Comparison of ENCODE assay signal across 1 cellular context in genomic region chr17:72603346-72604242, GRCh38.
A peak's percentile ranks its signal among the peaks of the same experiment; 100 is the strongest.
TF ChIP-seq lines count a peak whose summit lies in the region.

No MANE protein-coding gene starts in this region.

TF ChIP-seq in GM12878, 131 proteins besides CTCF, POLR2A, EP300 and RAD21 (continued from another document and continues in another):
- TF ChIP-seq, protein P1, sequence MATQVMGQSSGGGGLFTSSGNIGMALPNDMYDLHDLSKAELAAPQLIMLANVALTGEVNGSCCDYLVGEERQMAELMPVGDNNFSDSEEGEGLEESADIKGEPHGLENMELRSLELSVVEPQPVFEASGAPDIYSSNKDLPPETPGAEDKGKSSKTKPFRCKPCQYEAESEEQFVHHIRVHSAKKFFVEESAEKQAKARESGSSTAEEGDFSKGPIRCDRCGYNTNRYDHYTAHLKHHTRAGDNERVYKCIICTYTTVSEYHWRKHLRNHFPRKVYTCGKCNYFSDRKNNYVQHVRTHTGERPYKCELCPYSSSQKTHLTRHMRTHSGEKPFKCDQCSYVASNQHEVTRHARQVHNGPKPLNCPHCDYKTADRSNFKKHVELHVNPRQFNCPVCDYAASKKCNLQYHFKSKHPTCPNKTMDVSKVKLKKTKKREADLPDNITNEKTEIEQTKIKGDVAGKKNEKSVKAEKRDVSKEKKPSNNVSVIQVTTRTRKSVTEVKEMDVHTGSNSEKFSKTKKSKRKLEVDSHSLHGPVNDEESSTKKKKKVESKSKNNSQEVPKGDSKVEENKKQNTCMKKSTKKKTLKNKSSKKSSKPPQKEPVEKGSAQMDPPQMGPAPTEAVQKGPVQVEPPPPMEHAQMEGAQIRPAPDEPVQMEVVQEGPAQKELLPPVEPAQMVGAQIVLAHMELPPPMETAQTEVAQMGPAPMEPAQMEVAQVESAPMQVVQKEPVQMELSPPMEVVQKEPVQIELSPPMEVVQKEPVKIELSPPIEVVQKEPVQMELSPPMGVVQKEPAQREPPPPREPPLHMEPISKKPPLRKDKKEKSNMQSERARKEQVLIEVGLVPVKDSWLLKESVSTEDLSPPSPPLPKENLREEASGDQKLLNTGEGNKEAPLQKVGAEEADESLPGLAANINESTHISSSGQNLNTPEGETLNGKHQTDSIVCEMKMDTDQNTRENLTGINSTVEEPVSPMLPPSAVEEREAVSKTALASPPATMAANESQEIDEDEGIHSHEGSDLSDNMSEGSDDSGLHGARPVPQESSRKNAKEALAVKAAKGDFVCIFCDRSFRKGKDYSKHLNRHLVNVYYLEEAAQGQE (IDR thresholded peaks at IDR 0.05; ENCODE audit: low read depth, low read length), result no peak
- TF ChIP-seq ZBTB40 (IDR thresholded peaks at IDR 0.05; ENCODE audit: borderline replicate concordance) (no peak), EED (IDR thresholded peaks at IDR 0.05; ENCODE audit: low read depth) (no peak), BACH1 (IDR thresholded peaks at IDR 0.05; ENCODE audit: borderline replicate concordance) (no peak), POLR2AphosphoS5 (IDR thresholded peaks at IDR 0.05; ENCODE audit: low read length) (no peak), USF2 (IDR thresholded peaks at IDR 0.05; ENCODE audit: borderline replicate concordance, low read depth, low read length) (no peak; the same call in 1 of the 2 replicates), GABPA (IDR thresholded peaks at IDR 0.05; ENCODE audit: low read depth) (no peak), NFXL1 (IDR thresholded peaks at IDR 0.05; ENCODE audit: borderline replicate concordance) (peak; percentile 88), TARDBP (IDR thresholded peaks at IDR 0.05; ENCODE audit: borderline replicate concordance) (no peak), RFX5 (IDR thresholded peaks at IDR 0.05; ENCODE audit: low read depth, low read length) (no peak), RUNX3 (IDR thresholded peaks at IDR 0.05; ENCODE audit: low read length) (no peak), CBX3 (IDR thresholded peaks at IDR 0.05; ENCODE audit: borderline replicate concordance, low read depth) (no peak), TAF1 (IDR thresholded peaks at IDR 0.05; ENCODE audit: borderline replicate concordance, low read depth, low read length) (no peak), RELA (IDR thresholded peaks at IDR 0.05; ENCODE audit: borderline replicate concordance, partially characterized antibody) (no peak), SUZ12 (IDR thresholded peaks at IDR 0.05; ENCODE audit: unreplicated experiment) (no peak), MXI1 (IDR thresholded peaks at IDR 0.05; ENCODE audit: low read depth, low read length) (no peak), ZNF207 (IDR thresholded peaks at IDR 0.05; ENCODE audit: borderline replicate concordance) (no peak), PAX5 (IDR thresholded peaks at IDR 0.05; ENCODE audit: borderline replicate concordance, low read depth, low read length) (no peak), SMARCA5 (IDR thresholded peaks at IDR 0.05) (peak; percentile 93), PKNOX1 (IDR thresholded peaks at IDR 0.05) (no peak), STAT1 (conservative IDR thresholded peaks at IDR 0.05) (no peak), ZNF274 (IDR thresholded peaks at IDR 0.05; ENCODE audit: insufficient read depth, insufficient read length) (no peak), BMI1 (IDR thresholded peaks at IDR 0.05; ENCODE audit: borderline replicate concordance) (no peak), SPI1 (IDR thresholded peaks at IDR 0.05; ENCODE audit: borderline replicate concordance, insufficient read depth, low read depth, low read length) (peak; percentile 62; the same call in 1 of the 2 replicates), JUND (IDR thresholded peaks at IDR 0.05; ENCODE audit: low read depth, low read length) (no peak), FOXM1 (IDR thresholded peaks at IDR 0.05; ENCODE audit: low read depth, low read length) (no peak), IKZF1 (conservative IDR thresholded peaks at IDR 0.05) (peak; percentile 31), MYB (IDR thresholded peaks at IDR 0.05; ENCODE audit: borderline replicate concordance, low read depth, low read length) (no peak), RBBP5 (conservative IDR thresholded peaks at IDR 0.05) (no peak), POLR2AphosphoS2 (IDR thresholded peaks at IDR 0.05; ENCODE audit: low read depth, low read length) (no peak), YY1 (IDR thresholded peaks at IDR 0.05; ENCODE audit: low read depth, low read length) (no peak), KAT2A (conservative IDR thresholded peaks at IDR 0.05; ENCODE audit: control insufficient read depth, low read depth, low read length) (no peak), TCF12 (IDR thresholded peaks at IDR 0.05; ENCODE audit: low read depth, low read length) (no peak), ZNF24 (IDR thresholded peaks at IDR 0.05) (peak; percentile 97), BRCA1 (IDR thresholded peaks at IDR 0.05; ENCODE audit: low read depth, low read length) (no peak), CBFB (IDR thresholded peaks at IDR 0.05; ENCODE audit: low read depth) (no peak), IKZF2 (IDR thresholded peaks at IDR 0.05) (peak; percentile 44 to 50; a peak in 1 of 4 replicates), RAD51 (IDR thresholded peaks at IDR 0.05) (peak; percentile 78), NRF1 (conservative IDR thresholded peaks at IDR 0.05; ENCODE audit: low read depth, low read length) (no peak), CHD1 (IDR thresholded peaks at IDR 0.05; ENCODE audit: low read depth, low read length) (no peak), PML (IDR thresholded peaks at IDR 0.05; ENCODE audit: low read length) (no peak), SREBF2 (IDR thresholded peaks at IDR 0.05; ENCODE audit: low read length) (no peak), MEF2B (IDR thresholded peaks at IDR 0.05; ENCODE audit: partially characterized antibody, poor library complexity, severe bottlenecking) (no peak), ZNF217 (IDR thresholded peaks at IDR 0.05) (peak; percentile 90), NR2C1 (IDR thresholded peaks at IDR 0.05) (no peak), CHD4 (IDR thresholded peaks at IDR 0.05) (no peak), FOS (IDR thresholded peaks at IDR 0.05; ENCODE audit: borderline replicate concordance, extremely low read depth, insufficient read length) (no peak), DPF2 (IDR thresholded peaks at IDR 0.05) (no peak; the same call in 1 of the 2 replicates)
- TF ChIP-seq, protein P2, sequence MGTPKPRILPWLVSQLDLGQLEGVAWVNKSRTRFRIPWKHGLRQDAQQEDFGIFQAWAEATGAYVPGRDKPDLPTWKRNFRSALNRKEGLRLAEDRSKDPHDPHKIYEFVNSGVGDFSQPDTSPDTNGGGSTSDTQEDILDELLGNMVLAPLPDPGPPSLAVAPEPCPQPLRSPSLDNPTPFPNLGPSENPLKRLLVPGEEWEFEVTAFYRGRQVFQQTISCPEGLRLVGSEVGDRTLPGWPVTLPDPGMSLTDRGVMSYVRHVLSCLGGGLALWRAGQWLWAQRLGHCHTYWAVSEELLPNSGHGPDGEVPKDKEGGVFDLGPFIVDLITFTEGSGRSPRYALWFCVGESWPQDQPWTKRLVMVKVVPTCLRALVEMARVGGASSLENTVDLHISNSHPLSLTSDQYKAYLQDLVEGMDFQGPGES (IDR thresholded peaks at IDR 0.05), result no peak
- TF ChIP-seq, protein P3, sequence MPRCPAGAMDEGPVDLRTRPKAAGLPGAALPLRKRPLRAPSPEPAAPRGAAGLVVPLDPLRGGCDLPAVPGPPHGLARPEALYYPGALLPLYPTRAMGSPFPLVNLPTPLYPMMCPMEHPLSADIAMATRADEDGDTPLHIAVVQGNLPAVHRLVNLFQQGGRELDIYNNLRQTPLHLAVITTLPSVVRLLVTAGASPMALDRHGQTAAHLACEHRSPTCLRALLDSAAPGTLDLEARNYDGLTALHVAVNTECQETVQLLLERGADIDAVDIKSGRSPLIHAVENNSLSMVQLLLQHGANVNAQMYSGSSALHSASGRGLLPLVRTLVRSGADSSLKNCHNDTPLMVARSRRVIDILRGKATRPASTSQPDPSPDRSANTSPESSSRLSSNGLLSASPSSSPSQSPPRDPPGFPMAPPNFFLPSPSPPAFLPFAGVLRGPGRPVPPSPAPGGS (IDR thresholded peaks at IDR 0.05; ENCODE audit: borderline replicate concordance, insufficient read depth, low read depth, low read length, poor library complexity, severe bottlenecking), result no peak
- TF ChIP-seq, protein P4, sequence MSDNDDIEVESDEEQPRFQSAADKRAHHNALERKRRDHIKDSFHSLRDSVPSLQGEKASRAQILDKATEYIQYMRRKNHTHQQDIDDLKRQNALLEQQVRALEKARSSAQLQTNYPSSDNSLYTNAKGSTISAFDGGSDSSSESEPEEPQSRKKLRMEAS (IDR thresholded peaks at IDR 0.05; ENCODE audit: low read depth, low read length), result no peak
- TF ChIP-seq, protein P5, sequence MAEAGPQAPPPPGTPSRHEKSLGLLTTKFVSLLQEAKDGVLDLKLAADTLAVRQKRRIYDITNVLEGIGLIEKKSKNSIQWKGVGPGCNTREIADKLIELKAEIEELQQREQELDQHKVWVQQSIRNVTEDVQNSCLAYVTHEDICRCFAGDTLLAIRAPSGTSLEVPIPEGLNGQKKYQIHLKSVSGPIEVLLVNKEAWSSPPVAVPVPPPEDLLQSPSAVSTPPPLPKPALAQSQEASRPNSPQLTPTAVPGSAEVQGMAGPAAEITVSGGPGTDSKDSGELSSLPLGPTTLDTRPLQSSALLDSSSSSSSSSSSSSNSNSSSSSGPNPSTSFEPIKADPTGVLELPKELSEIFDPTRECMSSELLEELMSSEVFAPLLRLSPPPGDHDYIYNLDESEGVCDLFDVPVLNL (IDR thresholded peaks at IDR 0.05; ENCODE audit: low read depth, low read length), result no peak
- TF ChIP-seq, protein P6, sequence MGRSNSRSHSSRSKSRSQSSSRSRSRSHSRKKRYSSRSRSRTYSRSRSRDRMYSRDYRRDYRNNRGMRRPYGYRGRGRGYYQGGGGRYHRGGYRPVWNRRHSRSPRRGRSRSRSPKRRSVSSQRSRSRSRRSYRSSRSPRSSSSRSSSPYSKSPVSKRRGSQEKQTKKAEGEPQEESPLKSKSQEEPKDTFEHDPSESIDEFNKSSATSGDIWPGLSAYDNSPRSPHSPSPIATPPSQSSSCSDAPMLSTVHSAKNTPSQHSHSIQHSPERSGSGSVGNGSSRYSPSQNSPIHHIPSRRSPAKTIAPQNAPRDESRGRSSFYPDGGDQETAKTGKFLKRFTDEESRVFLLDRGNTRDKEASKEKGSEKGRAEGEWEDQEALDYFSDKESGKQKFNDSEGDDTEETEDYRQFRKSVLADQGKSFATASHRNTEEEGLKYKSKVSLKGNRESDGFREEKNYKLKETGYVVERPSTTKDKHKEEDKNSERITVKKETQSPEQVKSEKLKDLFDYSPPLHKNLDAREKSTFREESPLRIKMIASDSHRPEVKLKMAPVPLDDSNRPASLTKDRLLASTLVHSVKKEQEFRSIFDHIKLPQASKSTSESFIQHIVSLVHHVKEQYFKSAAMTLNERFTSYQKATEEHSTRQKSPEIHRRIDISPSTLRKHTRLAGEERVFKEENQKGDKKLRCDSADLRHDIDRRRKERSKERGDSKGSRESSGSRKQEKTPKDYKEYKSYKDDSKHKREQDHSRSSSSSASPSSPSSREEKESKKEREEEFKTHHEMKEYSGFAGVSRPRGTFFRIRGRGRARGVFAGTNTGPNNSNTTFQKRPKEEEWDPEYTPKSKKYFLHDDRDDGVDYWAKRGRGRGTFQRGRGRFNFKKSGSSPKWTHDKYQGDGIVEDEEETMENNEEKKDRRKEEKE (IDR thresholded peaks at IDR 0.05), result no peak
